Comparison of ENCODE assay signal across 20 cellular contexts in genomic region chr2:12612168-12612567, GRCh38.
"Had no signal": no experiment of that assay in that cellular context is flagged by ENCODE, and none has a peak within 500 bp of the region (broad histone marks: within the 10 kb centered on the region; RNA-seq: fewer than 3 reads in every experiment).

No MANE protein-coding gene starts in this region.

- H2AFZ ChIP-seq: hepatocyte, neural progenitor cell had no signal

- H3K27me3 ChIP-seq: colonic mucosa, hepatocyte, neural progenitor cell, ovary, right atrium auricular region, sigmoid colon, tibial artery, upper lobe of right lung, vagina had no signal

- DNase-seq: colonic mucosa; dermis blood vessel endothelial cell; foreskin melanocyte; head of caudate nucleus; left colon; left ventricle myocardium superior; mesendoderm; natural killer cell; nucleus accumbens; ovary; sigmoid colon; stimulated activated naive CD8-positive, alpha-beta T cell treated with anti-CD3 and anti-CD28 coated beads, Interleukin-15, Interleukin-2, amounts not matched to agents 100 U/mL and 50 U/mL, for 24 hours; tibial artery; upper lobe of right lung had no signal

- H3K9me3 ChIP-seq: colonic mucosa, ovary, right atrium auricular region, sigmoid colon, tibial artery, upper lobe of right lung, vagina had no signal

- H3K79me2 ChIP-seq: hepatocyte had no signal

- H3K36me3 ChIP-seq: colonic mucosa, neural progenitor cell, ovary, right atrium auricular region, sigmoid colon, tibial artery, upper lobe of right lung, vagina had no signal

- ATAC-seq: left colon; left ventricle myocardium superior; natural killer cell; stimulated activated naive CD8-positive, alpha-beta T cell treated with anti-CD3 and anti-CD28 coated beads, Interleukin-15, Interleukin-2, amounts not matched to agents 100 U/mL and 50 U/mL, for 24 hours; upper lobe of right lung had no signal

- H3K9me3 Mint-ChIP-seq: natural killer cell, neural progenitor cell had no signal

- H3K27ac ChIP-seq: colonic mucosa, hepatocyte, neural progenitor cell, ovary, right atrium auricular region, sigmoid colon, skin epidermis, tibial artery, upper lobe of right lung, vagina had no signal

- H3K4me2 ChIP-seq: hepatocyte, neural progenitor cell had no signal

- H3K4me3 Mint-ChIP-seq: natural killer cell, neural progenitor cell had no signal

- H3K36me3 Mint-ChIP-seq: natural killer cell, neural progenitor cell had no signal

- H3K4me3 ChIP-seq: colonic mucosa, hepatocyte, lung, neural progenitor cell, ovary, right atrium auricular region, sigmoid colon, skin epidermis, tibial artery, upper lobe of right lung, vagina had no signal

- H3K27ac Mint-ChIP-seq: natural killer cell, neural progenitor cell had no signal

- H3K4me1 ChIP-seq: colonic mucosa, right atrium auricular region, tibial artery, upper lobe of right lung, vagina had no signal
